8 cellular contexts compared by ENCODE assay signal in genomic region chr14:21308132-21308478, GRCh38. TPM values are rescaled to one million over a fixed set of nuclear protein-coding genes. Genes with fewer than 3 reads are reported as not detected.
DNase-seq lines count a peak whose midpoint lies in the region; ATAC-seq, FAIRE-seq and TF ChIP-seq lines count a peak whose summit lies in the region.

No MANE protein-coding gene starts in this region.

- no peaks in the 10 kb centered on the region for H3K36me3 Mint-ChIP-seq in GM23338 (ENCODE audit: low read depth)

- TF ChIP-seq CTCF in DOHH2 (IDR thresholded peaks at IDR 0.05; ENCODE audit: low read depth, low read length, poor library complexity, severe bottlenecking): no peak
- TF ChIP-seq CTCF in GM23338 (conservative IDR thresholded peaks at IDR 0.05; ENCODE audit: low read depth in 2 of 2): no peak
- TF ChIP-seq CTCF in Peyer's patch (IDR thresholded peaks at IDR 0.05): no peak
- no peak for TF ChIP-seq CTCF in hepatocyte (IDR thresholded peaks at IDR 0.05; ENCODE audit: poor library complexity)

- TF ChIP-seq POLR2A in Peyer's patch (IDR thresholded peaks at IDR 0.05): no peak

- ATAC-seq in GM23338: no peak

- no peaks in the 10 kb centered on the region for H3K36me3 ChIP-seq in DOHH2 (ENCODE audit: control insufficient read depth, low read length)
- no peaks in the 10 kb centered on the region for H3K36me3 ChIP-seq in GM23338 (ENCODE audit: insufficient read depth)
- H3K36me3 ChIP-seq in Peyer's patch: no peaks in the 10 kb centered on the region
- H3K36me3 ChIP-seq in hepatocyte (replicated peaks; ENCODE audit: insufficient read depth, low read depth): no peaks in the 10 kb centered on the region
- no peaks in the 10 kb centered on the region for H3K36me3 ChIP-seq in stomach smooth muscle (ENCODE audit: control insufficient read depth in 2 of 2, insufficient read depth in 2 of 2, low read length in 2 of 2)

- H3K4me3 ChIP-seq in DOHH2 (ENCODE audit: low read length): peak overlapping the region; percentile 85
- H3K4me3 ChIP-seq in GM23338: peak overlapping the region; percentile 48
- H3K4me3 ChIP-seq in Peyer's patch: peak overlapping the region; percentile 21 to 34 (median 26)
- peak overlapping the region; percentile 2 for H3K4me3 ChIP-seq in hepatocyte
- H3K4me3 ChIP-seq in stomach smooth muscle (ENCODE audit: low read length in 2 of 2): peak overlapping the region; percentile 16 to 35

- H3F3A ChIP-seq in DOHH2 (ENCODE audit: control insufficient read depth, insufficient read depth) (peaks cover 23% of the 10 kb centered on the region), GM23338 (replicated peaks; ENCODE audit: low read depth) (no peaks in the 10 kb centered on the region)

- H3K4me1 Mint-ChIP-seq in GM23338: peaks cover 29% of the 10 kb centered on the region; the same call in 2 of the 3 replicates

- H3K27ac Mint-ChIP-seq in GM23338: peak overlapping the region; percentile 98

- H3K27me3 ChIP-seq in DOHH2 (ENCODE audit: control insufficient read depth, low read length) (no peaks in the 10 kb centered on the region), GM23338 (ENCODE audit: insufficient read depth) (no peaks in the 10 kb centered on the region), Peyer's patch (no peaks in the 10 kb centered on the region), hepatocyte (no peaks in the 10 kb centered on the region), stomach smooth muscle (ENCODE audit: control insufficient read depth in 1 of 2, insufficient read depth in 2 of 2, low read length in 2 of 2) (peaks cover 3 to 9% of the 10 kb centered on the region in 2 donors)

- no peaks in the 10 kb centered on the region for H3K9me2 ChIP-seq in DOHH2 (replicated peaks; ENCODE audit: control insufficient read depth, low read length)
- H3K9me2 ChIP-seq in GM23338 (ENCODE audit: insufficient read depth): no peaks in the 10 kb centered on the region
- no peaks in the 10 kb centered on the region for H3K9me2 ChIP-seq in hepatocyte (replicated peaks; ENCODE audit: insufficient read depth)

- no peaks in the 10 kb centered on the region for H3K9me3 Mint-ChIP-seq in GM23338

- H3K27ac ChIP-seq in DOHH2 (ENCODE audit: low read depth, low read length): peak overlapping the region; percentile 89
- H3K27ac ChIP-seq in GM23338 (ENCODE audit: low read depth): peak overlapping the region; percentile 94
- H3K27ac ChIP-seq in Peyer's patch: peak overlapping the region; percentile 53 to 72 (median 71)
- peak overlapping the region; percentile 84 for H3K27ac ChIP-seq in hepatocyte
- no peak overlapping the region for H3K27ac ChIP-seq in stomach smooth muscle (ENCODE audit: low read length)

- DNase-seq in GM23338 (ENCODE audit: low spot score) (peak; percentile 8), Peyer's patch (no peak), hepatocyte (ENCODE audit: low spot score) (peak; percentile 20), SHP77 treated with DMSO at 0.1 percent for 48 hours (lab: John Stamatoyannopoulos, UW) (no peak), GM19239 (ENCODE audit: insufficient read length, low spot score) (no peak)
- no peak for DNase-seq in activated CD4-positive, CD25-positive, alpha-beta regulatory T cell (lab: John Stamatoyannopoulos, UW)

- H2AFZ ChIP-seq in GM23338 (no peak overlapping the region), hepatocyte (peak overlapping the region; percentile 28)

- H4K20me1 ChIP-seq in DOHH2 (ENCODE audit: control insufficient read depth, insufficient read depth, low read depth, low read length) (no peaks in the 10 kb centered on the region), GM23338 (replicated peaks; ENCODE audit: insufficient read depth) (no peaks in the 10 kb centered on the region), hepatocyte (ENCODE audit: insufficient read depth, poor library complexity, severe bottlenecking) (no peaks in the 10 kb centered on the region)

- H3K79me2 ChIP-seq in DOHH2 (ENCODE audit: control insufficient read depth, low read length): no peaks in the 10 kb centered on the region; the same call in 1 of the 2 replicates
- H3K79me2 ChIP-seq in GM23338 (replicated peaks; ENCODE audit: insufficient read depth): no peaks in the 10 kb centered on the region
- no peaks in the 10 kb centered on the region for H3K79me2 ChIP-seq in hepatocyte

- H3K27me3 Mint-ChIP-seq in GM23338 (ENCODE audit: insufficient read depth, low read depth, poor library complexity): peaks cover 2% of the 10 kb centered on the region

- H3K4me3 Mint-ChIP-seq in GM23338: peak overlapping the region; percentile 82

- no peak overlapping the region for H3K9ac ChIP-seq in stomach smooth muscle (ENCODE audit: low read length in 2 of 2)

- H3K4me2 ChIP-seq in DOHH2 (ENCODE audit: low read length) (peak overlapping the region; percentile 98), GM23338 (peak overlapping the region; percentile 75), hepatocyte (peak overlapping the region; percentile 71)

- H3K9me3 ChIP-seq in DOHH2 (ENCODE audit: control insufficient read depth, insufficient read depth, low read length) (no peaks in the 10 kb centered on the region), Peyer's patch (no peaks in the 10 kb centered on the region), hepatocyte (ENCODE audit: low read depth) (no peaks in the 10 kb centered on the region), stomach smooth muscle (ENCODE audit: control insufficient read depth in 2 of 2, low read length in 2 of 2) (no peaks in the 10 kb centered on the region)

- H3K4me1 ChIP-seq in DOHH2 (ENCODE audit: control insufficient read depth, low read length) (peaks cover 43% of the 10 kb centered on the region), GM23338 (ENCODE audit: insufficient read depth) (peaks cover 25% of the 10 kb centered on the region), Peyer's patch (peaks cover 0 to 5% (median 2%) of the 10 kb centered on the region in 4 donors), hepatocyte (ENCODE audit: insufficient read depth) (no peaks in the 10 kb centered on the region), stomach smooth muscle (ENCODE audit: control insufficient read depth, insufficient read depth, low read length) (no peaks in the 10 kb centered on the region)

- FAIRE-seq in GM19239 (lab: Jason Lieb, UNC): no peak

TF ChIP-seq in GM23338, 12 proteins besides CTCF, POLR2A, EP300 and RAD21 (continues in another document):
- no peak for TF ChIP-seq ZNF331 (CRISPR knock-in tag; IDR thresholded peaks at IDR 0.05; ENCODE audit: low read depth)

RNA-seq across cellular contexts. Expression of gene RPGRIP1, which starts 28.2 kb away (rescaled TPM):
- 0.93 and 1.6 TPM in 2 replicates for total RNA-seq in GM23338 (2014; rRNA removed; shearing (Covaris generic))
- polyA plus RNA-seq in GM23338 (2016; fragmentation: Nextera tagmentation; extraction: Ambion mirVana) (0.24 and 0.26 TPM in 2 replicates), hepatocyte (not detected in 2 replicates)
- total RNA-seq in Peyer's patch (1 to 10 TPM in 1 of 4 donors, under 1 TPM in 1, not detected in 2; 0.40 to 3.3 TPM), hepatocyte (0.07 TPM in 1 of 2 replicates, not detected in the other)

RNA-seq across cellular contexts. Expression of gene HNRNPC, which starts 38.9 kb away (rescaled TPM):
- 1,259 and 1,323 TPM in 2 replicates for total RNA-seq in GM23338 (2014; rRNA removed; shearing (Covaris generic))
- polyA plus RNA-seq in GM23338 (2016; fragmentation: Nextera tagmentation; extraction: Ambion mirVana) (1,257 and 1,296 TPM in 2 replicates), hepatocyte (513 and 521 TPM in 2 replicates)
- total RNA-seq in Peyer's patch (100 to 1,000 TPM; 201 to 392 (median 259) TPM), hepatocyte (740 and 800 TPM in 2 replicates)

Comparison
In these comparisons a context has a peak if more than half of its experiments do, and no peak if none do; other contexts are left out.
1. H3K4me3 ChIP-seq: peak in every context shown above with its lines; median percentile 85 in DOHH2; 48 in GM23338; 26 in Peyer's patch; 26 in stomach smooth muscle; 2 in hepatocyte.
2. DNase-seq: peak in GM23338 (single experiment) and hepatocyte (single experiment); none in Peyer's patch (0 of 3), SHP77 treated with DMSO at 0.1 percent for 48 hours (single experiment), GM19239 (single experiment) and activated CD4-positive, CD25-positive, alpha-beta regulatory T cell (0 of 4).
3. Peak in every context shown above with its lines, with median percentiles within 50 percentile points of each other: H3K4me2 ChIP-seq.